Comparison of ENCODE assay signal across 1 cellular context in the genomic region with DNA sequence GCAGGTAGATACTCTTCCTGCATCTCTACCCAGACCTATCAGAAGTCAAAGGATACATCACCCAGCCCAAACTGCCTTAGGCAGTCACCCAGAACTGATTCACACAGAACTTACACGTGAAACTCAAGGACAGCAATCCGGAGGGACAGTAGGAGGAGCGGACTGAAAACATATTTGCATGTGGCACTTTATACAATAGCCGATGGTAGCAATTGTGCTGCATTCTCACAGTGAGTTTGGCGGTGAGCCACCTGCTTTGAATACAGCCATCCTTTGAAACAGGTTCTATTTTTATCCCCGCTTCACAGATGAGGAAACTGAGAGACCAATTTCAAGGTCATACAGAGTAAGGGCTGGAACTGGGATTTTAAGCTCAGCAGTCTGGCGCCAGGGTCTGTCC.
TF ChIP-seq lines count a peak whose summit lies in the region.

No MANE protein-coding gene starts in this region.

TF ChIP-seq in GM12878, 131 proteins besides CTCF, POLR2A, EP300 and RAD21:
- TF ChIP-seq E2F4 (IDR thresholded peaks at IDR 0.05; ENCODE audit: low read depth, low read length) (no peak), RUNX3 (IDR thresholded peaks at IDR 0.05; ENCODE audit: low read length) (peak; percentile 50), MEF2A (IDR thresholded peaks at IDR 0.05; ENCODE audit: insufficient read depth, low read depth, low read length) (peak; percentile 55; the same call in 1 of the 2 replicates), MEF2B (IDR thresholded peaks at IDR 0.05; ENCODE audit: partially characterized antibody, poor library complexity, severe bottlenecking) (peak; percentile 31), POU2F2 (IDR thresholded peaks at IDR 0.05; ENCODE audit: borderline replicate concordance, low read depth, low read length) (peak; percentile 84; the same call in 2 of the 3 replicates)
TF ChIP-seq in GM12878: peak in this region for 4.
